ENCODE assay signal across 17 cellular contexts in the genomic region with DNA sequence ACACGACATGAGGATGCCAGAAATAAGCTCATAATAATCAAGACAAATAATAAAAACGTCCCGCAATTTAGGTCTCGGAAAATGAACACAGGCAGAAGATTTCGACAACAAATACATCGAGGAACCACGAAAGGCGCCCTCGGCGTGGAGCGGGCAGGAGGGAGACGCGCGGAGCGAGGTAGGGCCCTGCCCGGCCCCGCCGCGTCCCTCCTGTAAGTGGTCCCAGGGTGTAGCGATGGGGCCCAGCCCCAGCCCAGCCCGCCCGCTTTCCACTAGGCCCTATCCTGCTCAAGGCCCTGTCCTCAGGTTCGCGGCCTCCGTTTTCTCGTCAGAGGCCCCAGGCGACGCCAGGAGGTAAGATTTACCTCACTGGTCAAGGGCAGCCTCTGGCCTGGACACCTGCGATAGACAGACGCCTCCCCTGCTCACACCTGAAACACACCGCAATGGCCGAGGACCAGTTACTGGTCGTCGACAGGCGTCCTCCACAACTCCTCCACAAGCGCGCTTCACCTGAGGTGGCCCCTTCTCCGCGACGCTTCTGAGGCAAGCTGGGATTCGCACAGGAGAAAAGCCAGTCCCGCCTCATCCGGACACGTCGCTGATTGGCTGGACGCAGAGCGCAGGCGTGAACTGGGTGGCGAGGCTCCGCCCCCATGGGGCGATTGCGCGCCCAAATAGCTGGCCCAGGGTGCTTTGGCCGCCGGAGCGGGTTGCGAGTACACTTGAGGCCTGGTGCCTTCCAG. TPM values are rescaled to one million over a fixed set of nuclear protein-coding genes. Genes with fewer than 3 reads are reported as not detected.
A peak's percentile ranks its signal among the peaks of the same experiment; 100 is the strongest.
DNase-seq lines count a peak whose midpoint lies in the region; ATAC-seq, FAIRE-seq and TF ChIP-seq lines count a peak whose summit lies in the region.
"Had no signal": no experiment of that assay in that cellular context is flagged by ENCODE, and none has a peak within 500 bp of the region (broad histone marks: within the 10 kb centered on the region; RNA-seq: fewer than 3 reads in every experiment).

Gene SYCP3 (minus strand): TSS at position 543 of the 746 bp plus-strand sequence. CDS start 1,527 bp downstream, outside the sequence.

- no peak for DNase-seq in heart right ventricle
- no peak for DNase-seq in right atrium auricular region (ENCODE audit: low spot score)
- DNase-seq in H7, result peak; percentile 31
- no peak for DNase-seq in H1 (ENCODE audit: low read depth in 1 of 2, low spot score in 2 of 2)
- peak; percentile 78 for DNase-seq in testis
- DNase-seq in NCI-H1436 (lab: John Stamatoyannopoulos, UW), result no peak
- DNase-seq: GDM1, KG1, NCI-H1048, NCI-H2227 treated with DMSO at 0.1 percent for 48 hours, NCI-H524 had no signal

- intact Hi-C loops in heart right ventricle (cut with DNase I) (no loop called here), testis (cut with DNase I; ENCODE audit: low total_unique reads) (no loop called here)

- H3K9me3 Mint-ChIP-seq in stimulated activated memory B cell treated with anti-CD40 and anti-IgM and Interleukin-4, amounts not matched to agents 10 μg/mL and 1 μg/mL and 100 μg/mL, for 72 hours, result no peaks in the 10 kb centered on the region

- H3K56ac ChIP-seq in H1 (replicated peaks; ENCODE audit: insufficient read length, low read depth, low read length), result no peak within 1 kb of the TSS

- H3K4me1 ChIP-seq in heart right ventricle, result no peaks in the 10 kb centered on the region
- H3K4me1 ChIP-seq in right atrium auricular region, result no peaks in the 10 kb centered on the region
- no peaks in the 10 kb centered on the region for H3K4me1 ChIP-seq in H1 (replicated peaks in 1 of 4; ENCODE audit: control insufficient read depth in 3 of 4, insufficient read depth in 4 of 4, low read length in 3 of 4)
- no peaks in the 10 kb centered on the region for H3K4me1 ChIP-seq in testis
- H3K4me1 ChIP-seq: A549 had no signal

- peak within 1 kb of the TSS; percentile 68; the same call in 1 of the 2 replicates for H4K8ac ChIP-seq in H1 (ENCODE audit: extremely low read depth, insufficient read depth, low read length)

- no peak within 1 kb of the TSS for H3K4me3 ChIP-seq in heart right ventricle
- H3K4me3 ChIP-seq in right atrium auricular region, result no peak within 1 kb of the TSS
- H3K4me3 ChIP-seq in H7 (ENCODE audit: insufficient read depth, low read depth, low read length), result no peak within 1 kb of the TSS
- no peak within 1 kb of the TSS for H3K4me3 ChIP-seq in H1 (ENCODE audit: extremely low read depth in 1 of 4, insufficient read depth in 2 of 4, low read depth in 3 of 4, low read length in 4 of 4)
- peak within 1 kb of the TSS; percentile 53 to 56 for H3K4me3 ChIP-seq in testis
- H3K4me3 ChIP-seq: A549 had no signal

- no peak within 1 kb of the TSS for H4K91ac ChIP-seq in H1 (replicated peaks; ENCODE audit: insufficient read length, low read length)

- no peak within 1 kb of the TSS for H3K27ac ChIP-seq in heart right ventricle
- no peak within 1 kb of the TSS for H3K27ac ChIP-seq in right atrium auricular region
- H3K27ac ChIP-seq in H1 (ENCODE audit: low read depth, low read length), result no peak within 1 kb of the TSS
- H3K27ac ChIP-seq in testis, result peak within 1 kb of the TSS; percentile 16 to 60
- H3K27ac ChIP-seq: A549, C4-2B had no signal

- H3K14ac ChIP-seq in H1 (ENCODE audit: insufficient read length), result no peak within 1 kb of the TSS

- ATAC-seq in heart right ventricle, result peak in 5 of 8 donors; percentile 23 to 79 (median 48)
- ATAC-seq in GM21526 (IDR thresholded peaks at IDR 0.05; ENCODE audit: low FRiP score, unreplicated experiment), result no peak
- no peak for ATAC-seq in stimulated activated memory B cell treated with anti-CD40 and anti-IgM and Interleukin-4, amounts not matched to agents 10 μg/mL and 1 μg/mL and 100 μg/mL, for 72 hours
- ATAC-seq: A549 had no signal

- H2AFZ ChIP-seq in H1 (ENCODE audit: low read length), result no peak within 1 kb of the TSS

- no peak within 1 kb of the TSS for H2BK12ac ChIP-seq in H1 (ENCODE audit: low read depth, low read length)

- peaks cover 0 to 94% (median 16%) of the 10 kb centered on the region in 9 donors for H3K36me3 ChIP-seq in heart right ventricle
- H3K36me3 ChIP-seq in right atrium auricular region, result peaks cover 56% of the 10 kb centered on the region
- H3K36me3 ChIP-seq in H7 (replicated peaks; ENCODE audit: control insufficient read depth, insufficient read depth, low read length), result peaks cover under 1% of the 10 kb centered on the region; the same call in 1 of the 2 replicates
- peaks cover 2 to 6% (median 4%) of the 10 kb centered on the region in 4 experiments; a peak in 5 of 8 replicates for H3K36me3 ChIP-seq in H1 (ENCODE audit: control insufficient read depth in 2 of 4, insufficient read depth in 4 of 4, low read length in 3 of 4)
- H3K36me3 ChIP-seq in testis (ENCODE audit: low read depth, missing control alignments), result no peaks in the 10 kb centered on the region

- no peak within 1 kb of the TSS for H4K5ac ChIP-seq in H1 (ENCODE audit: insufficient read length, low read depth, low read length)

- H4K20me1 ChIP-seq in H1 (replicated peaks in 1 of 2; ENCODE audit: control insufficient read depth in 1 of 2, insufficient read depth in 2 of 2, low read length in 2 of 2), result no peaks in the 10 kb centered on the region

- WGBS in heart right ventricle, 2 donors, result 98 to 99% methylated on average over 57 of the region's 57 CpGs
- WGBS in H1 (ENCODE audit: extremely low coverage in 1 of 2, insufficient coverage in 1 of 2, insufficient read length in 1 of 2, insufficient replicate concordance in 2 of 2, low coverage in 1 of 2, low lambda C conversion rate in 2 of 2, missing lambda C conversion rate in 1 of 2), 2 experiments, result 92% methylated on average over 56 of the region's 57 CpGs; no CpG with 5 or more reads in 1 of the 2 experiments
- WGBS in testis, 2 donors, result 50 to 87% methylated on average over 48 to 57 of the region's 57 CpGs

- H3K4me2 ChIP-seq in H1 (ENCODE audit: insufficient read depth in 1 of 2, low read depth in 2 of 2, low read length in 2 of 2), result no peak within 1 kb of the TSS
- H3K4me2 ChIP-seq: A549 had no signal

- no peak within 1 kb of the TSS for H3K9ac ChIP-seq in H1 (replicated peaks in 1 of 4; ENCODE audit: extremely low read depth in 1 of 4, low read depth in 3 of 4, low read length in 3 of 4)

- POLR2A ChIA-PET in H1 (lab: Charles Lee; ENCODE audit: partially characterized antibody), result interaction anchor here (0.7 kb wide), 1 partner anchor 16 kb away, joined by 4 read pairs; no protein-coding TSS in a partner anchor

- no peak within 1 kb of the TSS for H2BK5ac ChIP-seq in H1 (ENCODE audit: low read depth, low read length)

- no peak within 1 kb of the TSS for H2BK15ac ChIP-seq in H1 (ENCODE audit: low read length)

- no peak within 1 kb of the TSS for H2AK5ac ChIP-seq in H1 (ENCODE audit: low read depth, low read length)

- no peak within 1 kb of the TSS for H3K4me3 Mint-ChIP-seq in stimulated activated memory B cell treated with anti-CD40 and anti-IgM and Interleukin-4, amounts not matched to agents 10 μg/mL and 1 μg/mL and 100 μg/mL, for 72 hours

- H3K23ac ChIP-seq in H1 (ENCODE audit: insufficient read length), result no peak within 1 kb of the TSS

- no peak within 1 kb of the TSS for H3K27ac Mint-ChIP-seq in stimulated activated memory B cell treated with anti-CD40 and anti-IgM and Interleukin-4, amounts not matched to agents 10 μg/mL and 1 μg/mL and 100 μg/mL, for 72 hours

- H3K27me3 ChIP-seq in heart right ventricle, result no peaks in the 10 kb centered on the region
- H3K27me3 ChIP-seq in right atrium auricular region, result no peaks in the 10 kb centered on the region
- no peaks in the 10 kb centered on the region for H3K27me3 ChIP-seq in H7 (ENCODE audit: control insufficient read depth, insufficient read depth, low read length)
- no peaks in the 10 kb centered on the region for H3K27me3 ChIP-seq in H1 (replicated peaks in 1 of 4; ENCODE audit: control insufficient read depth in 3 of 4, extremely low read depth in 1 of 4, insufficient read depth in 3 of 4, low read length in 3 of 4)
- H3K27me3 ChIP-seq in testis, result no peaks in the 10 kb centered on the region

- no peak for TF ChIP-seq CTCF in heart right ventricle (IDR thresholded peaks at IDR 0.05)
- no peak for TF ChIP-seq CTCF in right atrium auricular region (IDR thresholded peaks at IDR 0.05)
- TF ChIP-seq CTCF in H1 (IDR thresholded peaks at IDR 0.05; ENCODE audit: control extremely low read depth in 1 of 3, insufficient read depth in 1 of 3, low read depth in 1 of 3, low read length in 3 of 3), result no peak
- TF ChIP-seq CTCF in testis (IDR thresholded peaks at IDR 0.05), result no peak

- H3K23me2 ChIP-seq in H1 (ENCODE audit: low read depth, low read length), result no peaks in the 10 kb centered on the region

- H3K79me2 ChIP-seq in H1 (ENCODE audit: control insufficient read depth in 1 of 2, insufficient read depth in 2 of 2, low read length in 2 of 2), result no peaks in the 10 kb centered on the region

- H3K4ac ChIP-seq in H1 (replicated peaks; ENCODE audit: insufficient read length, low read depth, low read length), result no peak within 1 kb of the TSS

- peaks cover 56% of the 10 kb centered on the region for H3K36me3 Mint-ChIP-seq in stimulated activated memory B cell treated with anti-CD40 and anti-IgM and Interleukin-4, amounts not matched to agents 10 μg/mL and 1 μg/mL and 100 μg/mL, for 72 hours

- no peak for FAIRE-seq in H1 (lab: Jason Lieb, UNC)
- FAIRE-seq: A549, GM12892 had no signal

- TF ChIP-seq EP300 in H1 (IDR thresholded peaks at IDR 0.05; ENCODE audit: borderline replicate concordance in 1 of 2, low read depth in 2 of 2, low read length in 2 of 2), result no peak

- no peaks in the 10 kb centered on the region for H3K27me3 Mint-ChIP-seq in stimulated activated memory B cell treated with anti-CD40 and anti-IgM and Interleukin-4, amounts not matched to agents 10 μg/mL and 1 μg/mL and 100 μg/mL, for 72 hours

- no peak for TF ChIP-seq POLR2A in H1 (IDR thresholded peaks at IDR 0.05; ENCODE audit: control extremely low read depth in 1 of 2, low read depth in 2 of 2, low read length in 2 of 2)
- peak; percentile 33 for TF ChIP-seq POLR2A in testis (IDR thresholded peaks at IDR 0.05)

- CTCF ChIA-PET in H1 (lab: Charles Lee; ENCODE audit: partially characterized antibody), result interaction anchor here (1.0 kb wide), 1 partner anchor 21 kb away, joined by 3 read pairs; no protein-coding TSS in a partner anchor

- no peak for TF ChIP-seq RAD21 in H1 (IDR thresholded peaks at IDR 0.05 in 1 of 2, conservative IDR thresholded peaks at IDR 0.05 in 1 of 2; ENCODE audit: low read depth in 2 of 2, low read length in 2 of 2)

- no peaks in the 10 kb centered on the region for H3K79me1 ChIP-seq in H1 (ENCODE audit: low read depth, low read length)

- no peak within 1 kb of the TSS for H3K18ac ChIP-seq in H1 (ENCODE audit: extremely low read depth, low read length)

- H2BK20ac ChIP-seq in H1 (ENCODE audit: low read length), result no peak within 1 kb of the TSS

- H3K4me1 Mint-ChIP-seq in stimulated activated memory B cell treated with anti-CD40 and anti-IgM and Interleukin-4, amounts not matched to agents 10 μg/mL and 1 μg/mL and 100 μg/mL, for 72 hours, result peaks cover 28% of the 10 kb centered on the region

- H3K9me3 ChIP-seq in heart right ventricle (no peaks in the 10 kb centered on the region), right atrium auricular region (no peaks in the 10 kb centered on the region), H1 (ENCODE audit: insufficient read depth in 2 of 2, low read depth in 1 of 2, low read length in 1 of 2) (no peaks in the 10 kb centered on the region), testis (no peaks in the 10 kb centered on the region)
- H3K9me3 ChIP-seq: A549 had no signal

- no peak within 1 kb of the TSS for H2BK120ac ChIP-seq in H1 (replicated peaks; ENCODE audit: low read depth, low read length)

RNA-seq across cellular contexts. Expression of gene SYCP3, which starts in this region (rescaled TPM):
- under 1 TPM in 1 of 10 donors, not detected in 9; 0.18 TPM for total RNA-seq in heart right ventricle
- polyA plus RNA-seq in heart right ventricle, result under 1 TPM; 0.07 to 0.22 TPM
- not detected for total RNA-seq in right atrium auricular region
- not detected in 2 replicates for total RNA-seq in H7 (2014; rRNA removed; shearing (Covaris generic))
- 0.07 TPM in 1 of 2 replicates, not detected in the other for total RNA-seq in H1 (2021; fragmentation: NEBNext Ultra II Directional; extraction: Animal tissue kit (Norgen Biotek cat#: 25700))
- polyA plus RNA-seq in H1 (2011; rRNA removed), result 0.02 TPM in 1 of 2 replicates, not detected in the other
- 0.04 TPM for polyA plus RNA-seq in H1 (2011; cell fraction: cytosol; rRNA removed)
- polyA plus RNA-seq in H1 (2011; cell fraction: nucleus; rRNA removed), result not detected
- polyA plus RNA-seq in H1 (2012, experiment 1 of 2), result 0.07 to 0.18 TPM in 2 of 4 replicates, not detected in the others
- not detected for polyA plus RNA-seq in H1 (2012, experiment 2 of 2)
- polyA plus RNA-seq in H1 (2013, experiment 1 of 2), result 0.14 TPM
- 0.15 TPM for polyA plus RNA-seq in H1 (2013, experiment 2 of 2)
- polyA minus RNA-seq in H1 (2011; rRNA and poly(A)+ RNA removed), result not detected in 2 replicates
- not detected for polyA minus RNA-seq in H1 (2011; cell fraction: cytosol; rRNA and poly(A)+ RNA removed)
- polyA minus RNA-seq in H1 (2011; cell fraction: nucleus; rRNA and poly(A)+ RNA removed), result not detected
- total RNA-seq in testis, result 10 to 100 TPM; 42.4 to 69.4 TPM
- 127 TPM for polyA plus RNA-seq in testis (ENCODE audit: insufficient read depth, low read depth, low replicate concordance)
- total RNA-seq: M059J had no signal

Comparison
In these comparisons a context has a peak if more than half of its experiments do, and no peak if none do; other contexts are left out.
1. RNA of gene SYCP3 (total RNA-seq): 42.4 to 69.4 TPM in testis; not detected in right atrium auricular region, 0.07 TPM in H1, 0.18 TPM in heart right ventricle and not detected in H7; every median in the first group is over 10 times any median in the second.
2. RNA of gene SYCP3 (polyA plus RNA-seq): 127 TPM in testis (single experiment); 0.07 to 0.22 TPM in heart right ventricle and 0.02 to 0.18 TPM in H1; every median in the first group is over 100 times any median in the second.
3. Peak in ATAC-seq in heart right ventricle; RNA of the gene not detected or under 1 TPM.
4. Peak in DNase-seq in H7; RNA of the gene not detected or under 1 TPM.
5. H3K27ac ChIP-seq: peak in testis (2 of 2); none in heart right ventricle (0 of 10), right atrium auricular region (0 of 2) and H1 (single experiment).
6. H3K4me3 ChIP-seq: peak in testis (2 of 2); none in heart right ventricle (0 of 10), right atrium auricular region (0 of 2), H7 (single experiment) and H1 (0 of 4).